25 cellular contexts compared by ENCODE assay signal in the genomic region with DNA sequence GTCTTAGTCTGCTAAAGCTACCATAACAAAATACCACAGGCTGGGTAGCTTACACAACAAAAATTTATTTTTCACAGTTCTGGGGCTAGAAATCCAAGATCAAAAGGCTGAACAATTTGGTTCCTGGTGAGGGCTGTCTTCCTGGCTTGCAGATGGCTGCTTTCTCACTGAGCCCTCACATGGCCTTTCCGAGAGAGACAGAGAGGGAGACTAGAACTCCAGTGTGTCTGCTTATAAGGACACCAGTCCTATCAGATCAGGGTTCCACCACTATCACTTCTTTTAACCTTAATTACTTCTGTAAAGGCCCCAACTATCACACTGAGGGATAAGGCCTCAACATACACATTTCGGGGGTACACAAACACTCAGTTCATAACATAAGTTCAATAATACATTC.
A peak's percentile ranks its signal among the peaks of the same experiment; 100 is the strongest.
DNase-seq lines count a peak whose midpoint lies in the region; ATAC-seq and TF ChIP-seq lines count a peak whose summit lies in the region.
"Had no signal": no experiment of that assay in that cellular context is flagged by ENCODE, and none has a peak within 500 bp of the region (broad histone marks: within the 10 kb centered on the region; RNA-seq: fewer than 3 reads in every experiment).

No MANE protein-coding gene starts in this region.

- no peaks in the 10 kb centered on the region for H3K27me3 ChIP-seq in smooth muscle cell (ENCODE audit: low read depth)

- no peaks in the 10 kb centered on the region for H3K79me2 ChIP-seq in smooth muscle cell (ENCODE audit: low read depth)

- peaks cover 7% of the 10 kb centered on the region for H3K4me1 ChIP-seq in smooth muscle cell (ENCODE audit: low read depth)

- no peak overlapping the region for H2AFZ ChIP-seq in smooth muscle cell (ENCODE audit: low read depth)

- H3K27ac ChIP-seq in smooth muscle cell (ENCODE audit: low read depth): peak overlapping the region; percentile 52
- H3K27ac ChIP-seq: 22Rv1, C4-2B, KMS-11, SK-N-MC had no signal

- H3K36me3 Mint-ChIP-seq in glutamatergic neuron (ENCODE audit: unreplicated experiment): no peaks in the 10 kb centered on the region
- H3K36me3 Mint-ChIP-seq: CD8-positive, alpha-beta T cell; IgD-negative memory B cell had no signal

- H3K9me3 ChIP-seq in smooth muscle cell (replicated peaks; ENCODE audit: low read depth): no peaks in the 10 kb centered on the region

- peak overlapping the region; percentile 60 for H3K27ac Mint-ChIP-seq in glutamatergic neuron (ENCODE audit: unreplicated experiment)
- H3K27ac Mint-ChIP-seq: B cell; CD8-positive, alpha-beta T cell; HFFc6; IgD-negative memory B cell had no signal

- no peaks in the 10 kb centered on the region for H3K36me3 ChIP-seq in smooth muscle cell (ENCODE audit: low read depth)

- H3K4me2 ChIP-seq in smooth muscle cell: peak overlapping the region; percentile 64
- H3K4me2 ChIP-seq: KMS-11 had no signal

- peak overlapping the region; percentile 18 for H3K9ac ChIP-seq in smooth muscle cell (ENCODE audit: low read depth)
- H3K9ac ChIP-seq: KMS-11 had no signal

- no peak overlapping the region for H3K4me3 ChIP-seq in smooth muscle cell
- H3K4me3 ChIP-seq: SK-N-MC had no signal

- peaks cover 11% of the 10 kb centered on the region for H3K4me1 Mint-ChIP-seq in glutamatergic neuron (ENCODE audit: low read depth, unreplicated experiment)
- H3K4me1 Mint-ChIP-seq: B cell, IgD-negative memory B cell had no signal

- 34% methylated on average over 2 of the region's 2 CpGs for WGBS in smooth muscle cell (ENCODE audit: low lambda C conversion rate)

- TF ChIP-seq CTCF in glutamatergic neuron (IDR thresholded peaks at IDR 0.05; ENCODE audit: partially characterized antibody, unreplicated experiment): no peak
- no peak for TF ChIP-seq CTCF in smooth muscle cell (IDR thresholded peaks at IDR 0.05; ENCODE audit: borderline replicate concordance, insufficient read depth, poor library complexity, severe bottlenecking)

- H3K27me3 Mint-ChIP-seq in glutamatergic neuron (ENCODE audit: unreplicated experiment): no peaks in the 10 kb centered on the region
- H3K27me3 Mint-ChIP-seq: B cell, IgD-negative memory B cell had no signal

- no peaks in the 10 kb centered on the region for H4K20me1 ChIP-seq in smooth muscle cell (ENCODE audit: low read depth)

- H3K9me3 Mint-ChIP-seq in glutamatergic neuron (ENCODE audit: unreplicated experiment): no peaks in the 10 kb centered on the region

- H3K4me3 Mint-ChIP-seq in glutamatergic neuron (ENCODE audit: unreplicated experiment): no peak overlapping the region
- H3K4me3 Mint-ChIP-seq: B cell; CD8-positive, alpha-beta T cell; HFFc6; IgD-negative memory B cell had no signal

- no peak for ATAC-seq in GM21360 (IDR thresholded peaks at IDR 0.05; ENCODE audit: unreplicated experiment)
- ATAC-seq: CD8-positive, alpha-beta T cell; Panc1 had no signal

- DNase-seq in NCI-H510A treated with DMSO at 0.1 percent for 48 hours (lab: John Stamatoyannopoulos, UW) (peak; percentile 48), NCI-H510A (lab: John Stamatoyannopoulos, UW) (no peak), NCI-H69 (lab: John Stamatoyannopoulos, UW) (peak; percentile 23), glutamatergic neuron (no peak), smooth muscle cell (lab: John Stamatoyannopoulos, UW; ENCODE audit: unreplicated experiment) (no peak), COLO668 (lab: John Stamatoyannopoulos, UW; ENCODE audit: unreplicated experiment) (no peak), NCI-H2227 (lab: John Stamatoyannopoulos, UW; ENCODE audit: unreplicated experiment) (no peak)
- DNase-seq: CD8-positive, alpha-beta T cell; DMS 273 treated with DMSO at 0.1 percent for 48 hours; DND-41; H7; HFFc6; NCI-H1092; NCI-H1417 treated with DMSO at 0.1 percent for 48 hours; NCI-H1694 treated with DMSO at 0.1 percent for 48 hours; NCI-H2081; SHP77 treated with DMSO at 0.1 percent for 48 hours had no signal

- peaks cover 4% of the 10 kb centered on the region for H3F3A ChIP-seq in smooth muscle cell (ENCODE audit: low read depth)

Comparison
In these comparisons a context has a peak if more than half of its experiments do, and no peak if none do; other contexts are left out.
1. DNase-seq: peak in NCI-H510A treated with DMSO at 0.1 percent for 48 hours (single experiment) and NCI-H69 (single experiment); none in NCI-H510A (single experiment), glutamatergic neuron (single experiment), smooth muscle cell (single experiment), COLO668 (single experiment) and NCI-H2227 (single experiment).